15 cellular contexts compared by ENCODE assay signal in genomic region chr16:66007717-66008116, GRCh38.
DNase-seq lines count a peak whose midpoint lies in the region; ATAC-seq and TF ChIP-seq lines count a peak whose summit lies in the region.
"Had no signal": no experiment of that assay in that cellular context is flagged by ENCODE, and none has a peak within 500 bp of the region (broad histone marks: within the 10 kb centered on the region; RNA-seq: fewer than 3 reads in every experiment).

No MANE protein-coding gene starts in this region.

- no peak overlapping the region for H3K4me3 ChIP-seq in GM23338
- no peak overlapping the region for H3K4me3 ChIP-seq in neuronal stem cell (ENCODE audit: low read length in 2 of 2)
- H3K4me3 ChIP-seq in gastroesophageal sphincter = no peak overlapping the region
- H3K4me3 ChIP-seq: heart left ventricle had no signal

- H3K23ac ChIP-seq in neuronal stem cell (ENCODE audit: low read depth, low read length, poor library complexity) = no peak overlapping the region

- no peak overlapping the region for H3K4me2 ChIP-seq in GM23338
- no peak overlapping the region for H3K4me2 ChIP-seq in neuronal stem cell (ENCODE audit: insufficient read depth, low read length, poor library complexity, severe bottlenecking)

- no peak for TF ChIP-seq POLR2A in gastroesophageal sphincter (IDR thresholded peaks at IDR 0.05)

- no peak overlapping the region for H2BK12ac ChIP-seq in neuronal stem cell (ENCODE audit: low read length)

- H3F3A ChIP-seq in GM23338 (replicated peaks; ENCODE audit: low read depth) = no peaks in the 10 kb centered on the region

- no peak for TF ChIP-seq CTCF in GM23338 (conservative IDR thresholded peaks at IDR 0.05; ENCODE audit: low read depth in 2 of 2)
- TF ChIP-seq CTCF in gastroesophageal sphincter (IDR thresholded peaks at IDR 0.05) = no peak

- H3K4ac ChIP-seq in neuronal stem cell (ENCODE audit: low read length) = no peak overlapping the region

- H3K18ac ChIP-seq in neuronal stem cell (ENCODE audit: low read length) = no peak overlapping the region

- H3K27me3 ChIP-seq in GM23338 (ENCODE audit: insufficient read depth) (no peaks in the 10 kb centered on the region), neuronal stem cell (ENCODE audit: control insufficient read depth in 3 of 3, insufficient read depth in 3 of 3, low read depth in 1 of 3, low read length in 3 of 3) (no peaks in the 10 kb centered on the region), gastroesophageal sphincter (no peaks in the 10 kb centered on the region)
- H3K27me3 ChIP-seq: heart left ventricle had no signal

- H3K9me3 Mint-ChIP-seq in GM23338 = peaks cover 3% of the 10 kb centered on the region; the same call in 1 of the 3 replicates

- no peak overlapping the region for H3K14ac ChIP-seq in neuronal stem cell (ENCODE audit: low read length)

- no peak overlapping the region for H2BK5ac ChIP-seq in neuronal stem cell (ENCODE audit: low read length)

- WGBS in neuronal stem cell (ENCODE audit: extremely low coverage in 2 of 2, insufficient read length in 2 of 2, insufficient replicate concordance in 1 of 2), 2 donors = no CpG with 5 or more reads among the region's 6 CpGs
- 36 to 57% methylated on average over 6 of the region's 6 CpGs for WGBS in gastroesophageal sphincter (ENCODE audit: low coverage in 1 of 2), 2 donors

- H2AK5ac ChIP-seq in neuronal stem cell (ENCODE audit: low read depth, low read length) = no peak overlapping the region

- no peaks in the 10 kb centered on the region for H3K79me2 ChIP-seq in GM23338 (replicated peaks; ENCODE audit: insufficient read depth)

- H3K9ac ChIP-seq in neuronal stem cell (ENCODE audit: low read depth, low read length, poor library complexity) = no peak overlapping the region

- H3K4me1 ChIP-seq in GM23338 (ENCODE audit: insufficient read depth) (peaks cover 7% of the 10 kb centered on the region; the same call in 1 of the 2 replicates), neuronal stem cell (ENCODE audit: control insufficient read depth in 2 of 2, insufficient read depth in 1 of 2, low read depth in 1 of 2, low read length in 2 of 2) (peaks cover 0 to 2% of the 10 kb centered on the region in 2 donors), gastroesophageal sphincter (peaks cover 0 to 11% (median 0%) of the 10 kb centered on the region in 3 donors)

- H3K36me3 ChIP-seq in GM23338 (ENCODE audit: insufficient read depth) = no peaks in the 10 kb centered on the region
- H3K36me3 ChIP-seq in neuronal stem cell (replicated peaks in 1 of 2; ENCODE audit: control insufficient read depth in 2 of 2, insufficient read depth in 2 of 2, low read length in 2 of 2) = no peaks in the 10 kb centered on the region
- H3K36me3 ChIP-seq in gastroesophageal sphincter = no peaks in the 10 kb centered on the region
- H3K36me3 ChIP-seq: heart left ventricle, neutrophil had no signal

- no peaks in the 10 kb centered on the region for H4K20me1 ChIP-seq in GM23338 (replicated peaks; ENCODE audit: insufficient read depth)

- H3K27me3 Mint-ChIP-seq in GM23338 (ENCODE audit: insufficient read depth, low read depth, poor library complexity) = peaks cover 3% of the 10 kb centered on the region

- H2BK120ac ChIP-seq in neuronal stem cell (ENCODE audit: low read depth, low read length) = no peak overlapping the region

- no peak overlapping the region for H2BK15ac ChIP-seq in neuronal stem cell (ENCODE audit: low read length)

- no peak overlapping the region for H3K4me3 Mint-ChIP-seq in GM23338

- H3K27ac Mint-ChIP-seq in GM23338 = no peak overlapping the region; the same call in 1 of the 2 replicates

- H3K9me3 ChIP-seq in neuronal stem cell (replicated peaks in 1 of 2; ENCODE audit: control insufficient read depth in 2 of 2, insufficient read depth in 1 of 2, low read depth in 1 of 2, low read length in 2 of 2) (no peaks in the 10 kb centered on the region), gastroesophageal sphincter (no peaks in the 10 kb centered on the region)
- H3K9me3 ChIP-seq: heart left ventricle, neutrophil had no signal

- peak; percentile 56; the same call in 2 of the 3 replicates for ATAC-seq in GM23338
- no peak for ATAC-seq in gastroesophageal sphincter
- ATAC-seq: HCT116, heart left ventricle had no signal

- H4K8ac ChIP-seq in neuronal stem cell (ENCODE audit: low read depth, low read length) = no peak overlapping the region

- DNase-seq in GM23338 (ENCODE audit: low spot score) = no peak
- peak; percentile 79 for DNase-seq in amniotic stem cell (lab: John Stamatoyannopoulos, UW)
- DNase-seq in hepatic stellate cell (ENCODE audit: low spot score) = peak; percentile 70
- DNase-seq in stromal cell of bone marrow (ENCODE audit: low read depth) = peak; percentile 76
- DNase-seq in neuronal stem cell (ENCODE audit: low spot score) = no peak
- DNase-seq in activated T-cell treated with anti-CD3 and anti-CD28 coated beads for 4 hours = no peak
- DNase-seq: dermis blood vessel endothelial cell, heart left ventricle, MV-4-11, small intestine, substantia nigra had no signal

- no peaks in the 10 kb centered on the region for H3K36me3 Mint-ChIP-seq in GM23338 (ENCODE audit: low read depth)

- no peaks in the 10 kb centered on the region for H3K79me1 ChIP-seq in neuronal stem cell (ENCODE audit: low read depth, low read length)

- H2AFZ ChIP-seq in GM23338 (no peak overlapping the region), neuronal stem cell (ENCODE audit: low read length) (no peak overlapping the region)

- H3K27ac ChIP-seq in GM23338 (ENCODE audit: low read depth) (no peak overlapping the region), neuronal stem cell (replicated peaks; ENCODE audit: low read length) (no peak overlapping the region), gastroesophageal sphincter (no peak overlapping the region)
- H3K27ac ChIP-seq: heart left ventricle, neutrophil, VCaP had no signal

- H4K91ac ChIP-seq in neuronal stem cell (ENCODE audit: low read depth, low read length, poor library complexity) = no peak overlapping the region

- peaks cover 21% of the 10 kb centered on the region for H3K4me1 Mint-ChIP-seq in GM23338

- peaks cover 25% of the 10 kb centered on the region for H3K9me2 ChIP-seq in GM23338 (ENCODE audit: insufficient read depth)

- TF ChIP-seq EP300 in gastroesophageal sphincter (IDR thresholded peaks at IDR 0.05) = no peak

TF ChIP-seq in GM23338, 12 proteins besides CTCF, POLR2A, EP300 and RAD21 (continues in another document):
- no peak for TF ChIP-seq EZH2phosphoT487 (IDR thresholded peaks at IDR 0.05; ENCODE audit: unreplicated experiment)
- TF ChIP-seq ZNF331 (CRISPR knock-in tag; IDR thresholded peaks at IDR 0.05; ENCODE audit: low read depth) = no peak
- no peak for TF ChIP-seq ZNF114 (CRISPR knock-in tag; IDR thresholded peaks at IDR 0.05)
- no peak for TF ChIP-seq JUNB (IDR thresholded peaks at IDR 0.05; ENCODE audit: unreplicated experiment)
- TF ChIP-seq POLR2AphosphoS5 (IDR thresholded peaks at IDR 0.05; ENCODE audit: low read depth) = no peak
- no peak for TF ChIP-seq STAT1 (IDR thresholded peaks at IDR 0.05; ENCODE audit: unreplicated experiment)
- no peak for TF ChIP-seq EZH2 (IDR thresholded peaks at IDR 0.05; ENCODE audit: low read depth, unreplicated experiment)

Comparison
In these comparisons a context has a peak if more than half of its experiments do, and no peak if none do; other contexts are left out.
1. DNase-seq: peak in amniotic stem cell (single experiment), hepatic stellate cell (single experiment) and stromal cell of bone marrow (single experiment); none in GM23338 (single experiment), neuronal stem cell (single experiment) and activated T-cell treated with anti-CD3 and anti-CD28 coated beads for 4 hours (single experiment).